Comparison of ENCODE assay signal across 5 cellular contexts in the genomic region with DNA sequence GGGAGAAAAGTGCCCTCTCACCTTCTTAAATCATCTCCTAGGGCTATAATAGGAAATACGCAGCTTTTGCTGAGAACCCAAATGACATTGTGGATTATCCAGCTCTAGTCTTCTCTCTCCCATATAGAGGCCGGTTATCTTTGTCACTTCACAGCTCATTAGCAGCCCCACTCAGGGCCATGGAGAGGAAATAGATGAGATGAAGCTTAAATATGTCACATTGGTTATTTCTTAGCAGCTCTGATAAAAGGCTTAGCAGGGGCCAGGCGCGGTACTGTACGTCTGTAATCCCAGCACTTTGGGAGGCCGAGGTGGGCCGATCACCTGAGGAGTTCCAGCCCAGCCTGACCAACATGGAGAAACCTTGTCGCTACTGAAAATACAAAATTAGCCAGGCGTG.
"Had no signal": no experiment of that assay in that cellular context is flagged by ENCODE, and none has a peak within 500 bp of the region (broad histone marks: within the 10 kb centered on the region; RNA-seq: fewer than 3 reads in every experiment).

No MANE protein-coding gene starts in this region.

- ATAC-seq: GM23338, K562 had no signal

- DNase-seq: H9, HCEC 1CT, IMR-90 had no signal

- H3K4me3 ChIP-seq: GM23338, K562 had no signal

- H3K4me2 ChIP-seq: GM23338 had no signal
